8 cellular contexts compared by ENCODE assay signal in the genomic region with DNA sequence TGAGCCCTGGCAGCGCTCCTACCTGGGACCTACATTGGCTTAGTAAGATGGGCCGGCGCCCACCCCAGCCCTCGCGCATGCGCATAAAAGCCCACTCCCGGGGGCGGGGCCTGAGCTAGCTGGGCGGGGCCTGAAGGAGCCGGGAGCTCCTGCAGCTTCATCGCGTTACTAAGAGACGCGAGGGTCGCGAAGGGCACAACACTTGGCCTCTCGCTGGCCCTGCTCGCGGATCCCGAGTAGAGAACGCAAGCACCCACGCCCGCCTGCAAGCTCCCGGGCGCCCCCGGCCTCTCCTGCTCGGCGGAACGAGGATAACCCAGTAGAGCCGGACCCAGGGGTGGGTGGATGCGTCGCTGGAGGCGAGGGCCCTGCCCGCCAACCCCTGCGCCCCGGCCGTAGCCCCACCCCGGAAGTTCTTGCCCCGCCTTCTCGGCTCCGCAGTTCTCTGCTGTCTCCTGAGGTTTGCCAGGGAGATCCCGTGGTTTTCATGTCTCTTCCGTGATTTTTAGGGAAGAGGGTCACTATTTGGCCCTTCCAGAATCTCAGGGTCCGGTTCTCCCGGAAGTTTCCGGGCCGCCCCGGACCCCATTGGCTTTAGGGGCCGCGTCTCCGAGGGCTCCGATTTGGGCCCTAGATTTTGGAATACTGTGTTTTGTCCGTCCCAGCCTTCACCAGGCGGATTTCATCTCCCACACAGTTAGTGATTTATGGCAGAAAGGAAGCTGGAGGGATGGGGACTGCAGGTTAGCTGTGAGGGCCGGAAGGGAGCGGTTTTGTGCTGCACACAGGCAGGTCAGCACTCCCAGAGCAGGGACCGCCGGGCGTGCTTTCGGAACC. TPM values are rescaled to one million over a fixed set of nuclear protein-coding genes. Genes with fewer than 3 reads are reported as not detected.
DNase-seq lines count a peak whose midpoint lies in the region; ATAC-seq and TF ChIP-seq lines count a peak whose summit lies in the region.

TSS of gene MEIG1 (plus strand) at position 168 of the 837 bp plus-strand sequence. CDS start 7,081 bp downstream, outside the sequence.

- H3K27ac Mint-ChIP-seq in endodermal cell: peak within 1 kb of the TSS; percentile 97

- 0% methylated on average over 25 to 60 of the region's 60 CpGs for WGBS in endodermal cell (ENCODE audit: insufficient coverage in 1 of 2, insufficient read length in 1 of 2), 2 experiments
- 0 to 1% methylated on average over 53 to 58 of the region's 60 CpGs for WGBS in mesodermal cell (ENCODE audit: insufficient coverage in 2 of 2), 2 experiments

- H3K36me3 ChIP-seq in endodermal cell (ENCODE audit: control insufficient read depth, insufficient read depth, low read length): no peaks in the 10 kb centered on the region
- no peaks in the 10 kb centered on the region for H3K36me3 ChIP-seq in mesodermal cell (ENCODE audit: control insufficient read depth, insufficient read depth, low read length)

- peak within 1 kb of the TSS; percentile 96 for H3K27ac ChIP-seq in endodermal cell (ENCODE audit: low read depth, low read length)
- H3K27ac ChIP-seq in mesodermal cell (ENCODE audit: low read depth, low read length, severe bottlenecking): peak within 1 kb of the TSS; percentile 98

- ATAC-seq in GM21390 (IDR thresholded peaks at IDR 0.05; ENCODE audit: unreplicated experiment): peak; percentile 81

- TF ChIP-seq CTCF in endodermal cell (conservative IDR thresholded peaks at IDR 0.05): no peak

- H3K9me3 ChIP-seq in endodermal cell (ENCODE audit: control insufficient read depth, low read length) (no peaks in the 10 kb centered on the region), mesodermal cell (ENCODE audit: control insufficient read depth, low read length) (no peaks in the 10 kb centered on the region)

- in situ Hi-C loops in Caki2 (cut with HindIII; ENCODE audit: low pct_unique_long_range_greater_than_20kb, low sequenced_read_pairs): no loop called here

- H3K4me1 ChIP-seq in endodermal cell (ENCODE audit: control insufficient read depth, insufficient read depth, low read length) (no peaks in the 10 kb centered on the region), mesodermal cell (ENCODE audit: control insufficient read depth, insufficient read depth, low read length, poor library complexity, severe bottlenecking) (no peaks in the 10 kb centered on the region)

- peak within 1 kb of the TSS; percentile 88 for H3K4me3 Mint-ChIP-seq in endodermal cell

- H3K9me3 Mint-ChIP-seq in endodermal cell: peaks cover 7% of the 10 kb centered on the region

- peaks cover 29% of the 10 kb centered on the region for H3K27me3 ChIP-seq in endodermal cell (ENCODE audit: control insufficient read depth, insufficient read depth, low read length, poor library complexity, severe bottlenecking)

- DNase-seq in Caki2 (ENCODE audit: low read depth) (peak; percentile 96), HUDEP-2 (lab: John Stamatoyannopoulos, UW; ENCODE audit: unreplicated experiment in 76 of 76) (peak in 74 of 76 experiments; percentile 41 to 99 (median 79)), NOMO-1 treated with dmso at 0.1 percent for 144 hours (lab: John Stamatoyannopoulos, UW; ENCODE audit: unreplicated experiment) (peak; percentile 84), endodermal cell (peak; percentile 99)
- DNase-seq in activated CD8-positive, alpha-beta memory T cell treated with anti-CD3 and anti-CD28 coated beads, Interleukin-2, amount 50 U/mL, for 24 hours (ENCODE audit: extremely low read depth): peak; percentile 87
- peak; percentile 95 for DNase-seq in stimulated activated CD8-positive, alpha-beta memory T cell treated with anti-CD3 and anti-CD28 coated beads, Interleukin-15, amount 100 ng/mL, for 24 hours (ENCODE audit: low read depth)

- peak within 1 kb of the TSS; percentile 68 for H3K9ac ChIP-seq in endodermal cell (ENCODE audit: extremely low read depth, low read length, poor library complexity, severe bottlenecking)

- peak within 1 kb of the TSS; percentile 87 for H3K4me3 ChIP-seq in endodermal cell (ENCODE audit: low read length)
- H3K4me3 ChIP-seq in mesodermal cell (ENCODE audit: extremely low read depth, insufficient read depth, low read length, poor library complexity, severe bottlenecking): peak within 1 kb of the TSS; percentile 66

- peaks cover 36% of the 10 kb centered on the region for H3K27me3 Mint-ChIP-seq in endodermal cell (ENCODE audit: insufficient read depth)

- H3K4me1 Mint-ChIP-seq in endodermal cell: peaks cover 5% of the 10 kb centered on the region

- no peaks in the 10 kb centered on the region for H3K36me3 Mint-ChIP-seq in endodermal cell (ENCODE audit: low read depth)

RNA-seq across cellular contexts. Expression of gene MEIG1, which starts in this region (rescaled TPM):
- total RNA-seq in Caki2 (2014; rRNA removed; shearing (Covaris generic); ENCODE audit: low replicate concordance): 3.5 TPM in 1 of 2 replicates, not detected in the other
- under 1 TPM in 1 of 2 donors, not detected in 1; 0.46 TPM for total RNA-seq in endodermal cell
- polyA plus RNA-seq in endodermal cell (2013, experiment 1 of 2): 1.4 TPM
- polyA plus RNA-seq in endodermal cell (2013, experiment 2 of 2): 0.70 TPM
- polyA plus RNA-seq in mesodermal cell (2013, experiment 1 of 2): 1.1 TPM
- 1.0 TPM for polyA plus RNA-seq in mesodermal cell (2013, experiment 2 of 2)

Comparison
In these comparisons a context has a peak if more than half of its experiments do, and no peak if none do; other contexts are left out.
1. Peak in every context shown above with its lines: DNase-seq, ATAC-seq, H3K4me3 ChIP-seq and H3K27ac ChIP-seq.